Comparison of ENCODE assay signal across 19 cellular contexts in genomic region chr21:37435719-37436118, GRCh38.
DNase-seq lines count a peak whose midpoint lies in the region; ATAC-seq, FAIRE-seq and TF ChIP-seq lines count a peak whose summit lies in the region.
"Had no signal": no experiment of that assay in that cellular context is flagged by ENCODE, and none has a peak within 500 bp of the region (broad histone marks: within the 10 kb centered on the region; RNA-seq: fewer than 3 reads in every experiment).

No MANE protein-coding gene starts in this region.

- FAIRE-seq in H54 (lab: Jason Lieb, UNC) (peak; percentile 90), RCC 7860 (lab: Jason Lieb, UNC) (no peak)

- H3K36me3 Mint-ChIP-seq in activated T-cell treated with anti-CD3 and anti-CD28 coated beads, Interleukin-2, amount 50 U/mL, for 24 hours (ENCODE audit: low read depth): peaks cover 37% of the 10 kb centered on the region

- H3K27me3 ChIP-seq in right cardiac atrium (ENCODE audit: control insufficient read depth, insufficient read depth): no peaks in the 10 kb centered on the region
- H3K27me3 ChIP-seq in skeletal muscle tissue (ENCODE audit: control insufficient read depth in 3 of 3, insufficient read depth in 3 of 3, low read length in 3 of 3): no peaks in the 10 kb centered on the region
- H3K27me3 ChIP-seq: BLaER1 treated with 17β-estradiol and CSF1 and Interleukin-3, amounts not matched to agents 10 nM and 100 nM; foreskin keratinocyte; MG63; ovary; Peyer's patch; testis had no signal

- H3K4me1 Mint-ChIP-seq in activated T-cell treated with anti-CD3 and anti-CD28 coated beads, Interleukin-2, amount 50 U/mL, for 24 hours (ENCODE audit: low read depth): peaks cover 32% of the 10 kb centered on the region

- H3K36me3 ChIP-seq in skeletal muscle tissue (ENCODE audit: control insufficient read depth in 3 of 3, insufficient read depth in 3 of 3, low read length in 3 of 3): no peaks in the 10 kb centered on the region
- H3K36me3 ChIP-seq: MG63, ovary, Peyer's patch had no signal

- H3K4me3 ChIP-seq in right cardiac atrium (ENCODE audit: low read length) (peak overlapping the region; percentile 15), skeletal muscle tissue (ENCODE audit: low read length in 3 of 3) (peak overlapping the region in 2 of 3 donors; percentile 38 to 54)
- H3K4me3 ChIP-seq: BLaER1 treated with 17β-estradiol and CSF1 and Interleukin-3, amounts not matched to agents 10 nM and 100 nM; MG63; ovary; Peyer's patch; skin epidermis; testis had no signal

- H3K9me3 ChIP-seq in right cardiac atrium (ENCODE audit: control insufficient read depth, low read length) (no peaks in the 10 kb centered on the region), skeletal muscle tissue (ENCODE audit: control insufficient read depth in 3 of 3, low read length in 3 of 3) (no peaks in the 10 kb centered on the region)
- H3K9me3 ChIP-seq: MG63, ovary, Peyer's patch, testis had no signal

- H3K27ac Mint-ChIP-seq in activated T-cell treated with anti-CD3 and anti-CD28 coated beads, Interleukin-2, amount 50 U/mL, for 24 hours: no peak overlapping the region
- H3K27ac Mint-ChIP-seq: activated CD4-positive, alpha-beta T cell treated with anti-CD3 and anti-CD28 coated beads, Interleukin-2, amount 10 ng/mL, durations not matched to agents 7 days and 5 days had no signal

- H3K27me3 Mint-ChIP-seq in activated T-cell treated with anti-CD3 and anti-CD28 coated beads, Interleukin-2, amount 50 U/mL, for 24 hours: no peaks in the 10 kb centered on the region
- H3K27me3 Mint-ChIP-seq: activated CD4-positive, alpha-beta T cell treated with anti-CD3 and anti-CD28 coated beads, Interleukin-2, amount 10 ng/mL, durations not matched to agents 7 days and 5 days had no signal

- no peak overlapping the region for H3K27ac ChIP-seq in right cardiac atrium (ENCODE audit: low read length)
- peak overlapping the region; percentile 78 for H3K27ac ChIP-seq in skeletal muscle tissue (ENCODE audit: low read depth, low read length)
- H3K27ac ChIP-seq: BLaER1 treated with 17β-estradiol and CSF1 and Interleukin-3, amounts not matched to agents 10 nM and 100 nM; foreskin keratinocyte; ovary; Peyer's patch; testis had no signal

- no peak overlapping the region for H3K4me3 Mint-ChIP-seq in activated T-cell treated with anti-CD3 and anti-CD28 coated beads, Interleukin-2, amount 50 U/mL, for 24 hours
- H3K4me3 Mint-ChIP-seq: activated CD4-positive, alpha-beta T cell treated with anti-CD3 and anti-CD28 coated beads, Interleukin-2, amount 10 ng/mL, durations not matched to agents 7 days and 5 days had no signal

- TF ChIP-seq POLR2A in H54 (IDR thresholded peaks at IDR 0.05; ENCODE audit: low read depth, low read length): no peak

- H3K9ac ChIP-seq in skeletal muscle tissue (ENCODE audit: low read depth in 1 of 3, low read length in 3 of 3): peak overlapping the region; percentile 45 to 79 (median 63)
- H3K9ac ChIP-seq: BLaER1 treated with 17β-estradiol and CSF1 and Interleukin-3, amounts not matched to agents 10 nM and 100 nM had no signal

- H3K9me3 Mint-ChIP-seq in activated T-cell treated with anti-CD3 and anti-CD28 coated beads, Interleukin-2, amount 50 U/mL, for 24 hours: no peaks in the 10 kb centered on the region
- H3K9me3 Mint-ChIP-seq: activated CD4-positive, alpha-beta T cell treated with anti-CD3 and anti-CD28 coated beads, Interleukin-2, amount 10 ng/mL, durations not matched to agents 7 days and 5 days had no signal

- peaks cover 11% of the 10 kb centered on the region for H3K4me1 ChIP-seq in right cardiac atrium (ENCODE audit: control insufficient read depth, insufficient read depth, low read length)
- peaks cover 28 to 48% (median 35%) of the 10 kb centered on the region in 3 donors for H3K4me1 ChIP-seq in skeletal muscle tissue (ENCODE audit: control insufficient read depth in 3 of 3, insufficient read depth in 3 of 3, low read length in 3 of 3)

- DNase-seq in H54 (ENCODE audit: insufficient read length, low spot score) (no peak), right cardiac atrium (no peak), LoVo (ENCODE audit: low spot score) (no peak), ecto neural progenitor cell (ENCODE audit: low spot score) (no peak), RCC 7860 (ENCODE audit: low spot score) (no peak)
- no peak for DNase-seq in activated T-cell treated with anti-CD3 and anti-CD28 coated beads, Interleukin-2, amount 50 U/mL, for 24 hours
- DNase-seq: activated CD8-positive, alpha-beta memory T cell treated with anti-CD3 and anti-CD28 coated beads, Interleukin-2, amount 50 U/mL, for 48 hours; left colon; MG63; stimulated activated CD8-positive, alpha-beta memory T cell treated with anti-CD3 and anti-CD28 coated beads, Interleukin-4, amount 100 ng/mL, for 48 hours had no signal

- WGBS in right cardiac atrium: 32% methylated on average over 3 of the region's 3 CpGs

- ATAC-seq in SK-N-SH treated with all-trans-retinoic acid at 6 μM for 48 hours (peak; percentile 66), right cardiac atrium (no peak)

- intact Hi-C loops in right cardiac atrium (cut with DNase I): no loop called here

TF ChIP-seq in SK-N-SH treated with all-trans-retinoic acid at 6 μM for 48 hours, 23 proteins besides CTCF, POLR2A, EP300 and RAD21:
- TF ChIP-seq ESRRG (CRISPR knock-in tag; IDR thresholded peaks at IDR 0.05) (no peak), OSR1 (CRISPR knock-in tag; IDR thresholded peaks at IDR 0.05) (no peak), POU6F1 (CRISPR knock-in tag; IDR thresholded peaks at IDR 0.05; ENCODE audit: borderline replicate concordance, low read depth) (no peak), ARNTL (CRISPR knock-in tag; IDR thresholded peaks at IDR 0.05; ENCODE audit: borderline replicate concordance, low read depth) (no peak), RARB (CRISPR knock-in tag; IDR thresholded peaks at IDR 0.05) (no peak), SNAI2 (CRISPR knock-in tag; IDR thresholded peaks at IDR 0.05) (no peak), CREB5 (CRISPR knock-in tag; IDR thresholded peaks at IDR 0.05; ENCODE audit: low read depth) (no peak), PPARA (CRISPR knock-in tag; IDR thresholded peaks at IDR 0.05; ENCODE audit: borderline replicate concordance) (no peak), ZC3H10 (CRISPR knock-in tag; IDR thresholded peaks at IDR 0.05) (no peak)
